In the genomic region with DNA sequence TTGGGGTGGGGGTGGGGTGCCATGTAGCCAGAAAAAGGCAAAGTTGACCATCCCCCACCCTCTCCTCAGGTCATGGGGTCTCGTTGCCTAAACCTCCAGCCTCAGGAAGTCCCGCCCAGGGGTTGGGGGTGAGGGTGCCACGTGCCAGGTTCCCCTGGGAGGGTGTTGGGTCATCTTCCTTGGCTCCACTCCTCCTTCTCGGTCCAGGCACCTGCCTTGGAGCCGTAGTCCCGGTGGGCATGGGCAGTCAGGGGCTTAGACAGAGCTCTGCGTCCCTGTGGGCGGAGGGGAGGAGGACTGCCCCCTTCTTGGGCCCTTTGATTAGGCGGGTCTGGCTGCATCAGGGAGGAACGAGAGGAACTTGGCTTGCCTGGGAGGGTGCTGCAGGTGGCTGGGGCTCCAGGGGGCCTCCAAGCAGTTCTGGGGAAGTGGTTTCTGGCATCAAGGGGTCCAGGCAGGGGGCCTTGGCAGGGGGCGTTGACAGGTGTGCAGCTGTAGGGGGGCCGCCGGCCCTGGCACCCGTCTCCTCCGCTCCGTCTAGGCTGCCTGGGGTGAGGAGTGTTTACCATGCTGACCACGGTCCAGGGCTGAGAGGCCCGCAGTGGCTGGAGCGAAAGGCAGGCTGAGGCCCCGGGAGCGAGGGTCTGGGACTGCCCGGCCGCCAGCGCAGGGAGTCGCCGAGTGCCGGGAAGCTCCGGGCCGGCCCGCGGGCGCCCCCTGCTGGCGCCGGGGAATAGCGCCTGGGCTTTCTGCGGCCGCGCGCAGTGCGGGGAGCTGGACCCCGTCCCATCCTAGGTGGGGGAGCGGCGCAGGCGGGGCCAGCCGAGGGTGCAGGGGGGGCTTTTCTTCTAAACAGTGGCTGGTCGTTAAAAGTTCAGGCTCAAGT, we compare ENCODE assay signal across 8 cellular contexts. TPM values are rescaled to one million over a fixed set of nuclear protein-coding genes. Genes with fewer than 3 reads are reported as not detected.
A peak's percentile ranks its signal among the peaks of the same experiment; 100 is the strongest.
DNase-seq lines count a peak whose midpoint lies in the region; ATAC-seq and TF ChIP-seq lines count a peak whose summit lies in the region.

No MANE protein-coding gene starts in this region.

- TF ChIP-seq RAD21 in Ishikawa (IDR thresholded peaks at IDR 0.05; ENCODE audit: low read depth), result peak; percentile 60; the same call in 1 of the 2 replicates

- H3K9me3 Mint-ChIP-seq in CD4-positive, alpha-beta T cell, result no peaks in the 10 kb centered on the region
- H3K9me3 Mint-ChIP-seq in activated naive CD4-positive, alpha-beta T cell treated with anti-CD3 and anti-CD28 coated beads, Interleukin-2, amount 50 U/mL, for 24 hours, result no peaks in the 10 kb centered on the region

- peak overlapping the region; percentile 75 for H3K27ac Mint-ChIP-seq in CD4-positive, alpha-beta T cell
- peak overlapping the region; percentile 87 for H3K27ac Mint-ChIP-seq in activated naive CD4-positive, alpha-beta T cell treated with anti-CD3 and anti-CD28 coated beads, Interleukin-2, amount 50 U/mL, for 24 hours

- peak; percentile 97 for TF ChIP-seq CTCF in CD4-positive, alpha-beta T cell (IDR thresholded peaks at IDR 0.05)

- H3K36me3 Mint-ChIP-seq in CD4-positive, alpha-beta T cell (ENCODE audit: low read depth), result peaks cover 78% of the 10 kb centered on the region
- H3K36me3 Mint-ChIP-seq in activated naive CD4-positive, alpha-beta T cell treated with anti-CD3 and anti-CD28 coated beads, Interleukin-2, amount 50 U/mL, for 24 hours, result peaks cover 8% of the 10 kb centered on the region

- H3K4me3 ChIP-seq in neuron (ENCODE audit: low read length), result peak overlapping the region; percentile 43

- CTCF ChIA-PET in CD4-positive, alpha-beta T cell (lab: Charles Lee), result interaction anchor here (0.6 to 16.5 kb wide), 17 partner anchors 13 to 324 kb away, joined by 3 to 746 read pairs (median 6); a partner anchor contains a TSS

- peak; percentile 69 for ATAC-seq in CD4-positive, alpha-beta T cell (ENCODE audit: poor library complexity)
- ATAC-seq in GM19372 (IDR thresholded peaks at IDR 0.05; ENCODE audit: low read depth, unreplicated experiment) (peak; percentile 83), HG02840 (IDR thresholded peaks at IDR 0.05; ENCODE audit: low FRiP score, unreplicated experiment) (no peak)

- H3K4me3 Mint-ChIP-seq in CD4-positive, alpha-beta T cell, result peak overlapping the region; percentile 79
- H3K4me3 Mint-ChIP-seq in activated naive CD4-positive, alpha-beta T cell treated with anti-CD3 and anti-CD28 coated beads, Interleukin-2, amount 50 U/mL, for 24 hours, result peak overlapping the region; percentile 85

- peak in 9 of 10 experiments; percentile 33 to 79 (median 64) for DNase-seq in CD4-positive, alpha-beta T cell
- DNase-seq in RPMI8226 (peak; percentile 65), globus pallidus (ENCODE audit: low spot score) (peak; percentile 52)

- no peak overlapping the region for H2AFZ ChIP-seq in neuron (ENCODE audit: low read depth, low read length)

- peak overlapping the region; percentile 44 for H3K27ac ChIP-seq in CD4-positive, alpha-beta T cell (ENCODE audit: low read depth, low read length)

- no peaks in the 10 kb centered on the region for H3K27me3 ChIP-seq in CD4-positive, alpha-beta T cell (ENCODE audit: control insufficient read depth, insufficient read depth, low read length)
- no peaks in the 10 kb centered on the region for H3K27me3 ChIP-seq in neuron (ENCODE audit: insufficient read depth, low read length)

- TF ChIP-seq EP300 in Ishikawa (IDR thresholded peaks at IDR 0.05; ENCODE audit: borderline replicate concordance), result peak; percentile 34; the same call in 1 of the 2 replicates

- intact Hi-C loops in CD4-positive, alpha-beta T cell (cut with DNase I, micrococcal nuclease), result loop anchor here (1.0 to 2.0 kb wide), 6 partner anchors 12 to 115 kb away; no protein-coding TSS in a partner anchor

- H3K4me1 ChIP-seq in neuron (ENCODE audit: insufficient read depth, low read length), result peaks cover 19% of the 10 kb centered on the region

- POLR2A ChIA-PET in CD4-positive, alpha-beta T cell (lab: Charles Lee), result interaction anchor here (0.7 to 34.6 kb wide), 6 partner anchors 15 to 140 kb away, joined by 3 to 1869 read pairs (median 6); a partner anchor contains a TSS

- H3K4me1 Mint-ChIP-seq in CD4-positive, alpha-beta T cell (ENCODE audit: low read depth), result peaks cover 58% of the 10 kb centered on the region
- peaks cover 57% of the 10 kb centered on the region for H3K4me1 Mint-ChIP-seq in activated naive CD4-positive, alpha-beta T cell treated with anti-CD3 and anti-CD28 coated beads, Interleukin-2, amount 50 U/mL, for 24 hours

- no peaks in the 10 kb centered on the region for H3K9me3 ChIP-seq in CD4-positive, alpha-beta T cell (ENCODE audit: control insufficient read depth, low read length)
- H3K9me3 ChIP-seq in neuron (ENCODE audit: low read length), result no peaks in the 10 kb centered on the region

- H3K36me3 ChIP-seq in neuron (ENCODE audit: insufficient read depth, low read length), result peaks cover 56% of the 10 kb centered on the region

- no peaks in the 10 kb centered on the region for H3K27me3 Mint-ChIP-seq in CD4-positive, alpha-beta T cell
- H3K27me3 Mint-ChIP-seq in activated naive CD4-positive, alpha-beta T cell treated with anti-CD3 and anti-CD28 coated beads, Interleukin-2, amount 50 U/mL, for 24 hours, result no peaks in the 10 kb centered on the region

TF ChIP-seq in Ishikawa, 13 proteins besides CTCF, POLR2A, EP300 and RAD21:
- TF ChIP-seq, protein P1, sequence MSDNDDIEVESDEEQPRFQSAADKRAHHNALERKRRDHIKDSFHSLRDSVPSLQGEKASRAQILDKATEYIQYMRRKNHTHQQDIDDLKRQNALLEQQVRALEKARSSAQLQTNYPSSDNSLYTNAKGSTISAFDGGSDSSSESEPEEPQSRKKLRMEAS (IDR thresholded peaks at IDR 0.05), result no peak
- TF ChIP-seq TEAD4 (IDR thresholded peaks at IDR 0.05) (no peak), CREB1 (IDR thresholded peaks at IDR 0.05; ENCODE audit: low read depth) (no peak), TAF1 (IDR thresholded peaks at IDR 0.05; ENCODE audit: low read depth) (no peak), YY1 (IDR thresholded peaks at IDR 0.05; ENCODE audit: low read depth) (no peak), TCF12 (IDR thresholded peaks at IDR 0.05; ENCODE audit: low read depth) (peak; percentile 15; the same call in 1 of the 2 replicates), FOXM1 (IDR thresholded peaks at IDR 0.05; ENCODE audit: borderline replicate concordance, low read depth) (no peak), CEBPB (IDR thresholded peaks at IDR 0.05) (no peak), ZBTB7A (IDR thresholded peaks at IDR 0.05; ENCODE audit: low read depth) (peak; percentile 70; the same call in 1 of the 2 replicates), NFIC (IDR thresholded peaks at IDR 0.05) (no peak), EGR1 (IDR thresholded peaks at IDR 0.05) (no peak)
- TF ChIP-seq, protein P2, sequence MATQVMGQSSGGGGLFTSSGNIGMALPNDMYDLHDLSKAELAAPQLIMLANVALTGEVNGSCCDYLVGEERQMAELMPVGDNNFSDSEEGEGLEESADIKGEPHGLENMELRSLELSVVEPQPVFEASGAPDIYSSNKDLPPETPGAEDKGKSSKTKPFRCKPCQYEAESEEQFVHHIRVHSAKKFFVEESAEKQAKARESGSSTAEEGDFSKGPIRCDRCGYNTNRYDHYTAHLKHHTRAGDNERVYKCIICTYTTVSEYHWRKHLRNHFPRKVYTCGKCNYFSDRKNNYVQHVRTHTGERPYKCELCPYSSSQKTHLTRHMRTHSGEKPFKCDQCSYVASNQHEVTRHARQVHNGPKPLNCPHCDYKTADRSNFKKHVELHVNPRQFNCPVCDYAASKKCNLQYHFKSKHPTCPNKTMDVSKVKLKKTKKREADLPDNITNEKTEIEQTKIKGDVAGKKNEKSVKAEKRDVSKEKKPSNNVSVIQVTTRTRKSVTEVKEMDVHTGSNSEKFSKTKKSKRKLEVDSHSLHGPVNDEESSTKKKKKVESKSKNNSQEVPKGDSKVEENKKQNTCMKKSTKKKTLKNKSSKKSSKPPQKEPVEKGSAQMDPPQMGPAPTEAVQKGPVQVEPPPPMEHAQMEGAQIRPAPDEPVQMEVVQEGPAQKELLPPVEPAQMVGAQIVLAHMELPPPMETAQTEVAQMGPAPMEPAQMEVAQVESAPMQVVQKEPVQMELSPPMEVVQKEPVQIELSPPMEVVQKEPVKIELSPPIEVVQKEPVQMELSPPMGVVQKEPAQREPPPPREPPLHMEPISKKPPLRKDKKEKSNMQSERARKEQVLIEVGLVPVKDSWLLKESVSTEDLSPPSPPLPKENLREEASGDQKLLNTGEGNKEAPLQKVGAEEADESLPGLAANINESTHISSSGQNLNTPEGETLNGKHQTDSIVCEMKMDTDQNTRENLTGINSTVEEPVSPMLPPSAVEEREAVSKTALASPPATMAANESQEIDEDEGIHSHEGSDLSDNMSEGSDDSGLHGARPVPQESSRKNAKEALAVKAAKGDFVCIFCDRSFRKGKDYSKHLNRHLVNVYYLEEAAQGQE (IDR thresholded peaks at IDR 0.05; ENCODE audit: low read depth), result no peak
- TF ChIP-seq, protein P3, sequence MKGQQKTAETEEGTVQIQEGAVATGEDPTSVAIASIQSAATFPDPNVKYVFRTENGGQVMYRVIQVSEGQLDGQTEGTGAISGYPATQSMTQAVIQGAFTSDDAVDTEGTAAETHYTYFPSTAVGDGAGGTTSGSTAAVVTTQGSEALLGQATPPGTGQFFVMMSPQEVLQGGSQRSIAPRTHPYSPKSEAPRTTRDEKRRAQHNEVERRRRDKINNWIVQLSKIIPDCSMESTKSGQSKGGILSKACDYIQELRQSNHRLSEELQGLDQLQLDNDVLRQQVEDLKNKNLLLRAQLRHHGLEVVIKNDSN (IDR thresholded peaks at IDR 0.05), result no peak

RNA-seq across cellular contexts. Expression of a gene that starts 7.9 kb away (rescaled TPM):
- total RNA-seq in CD4-positive, alpha-beta T cell, result 100 to 1,000 TPM; 146 to 151 TPM

RNA-seq across cellular contexts. Expression of a gene that starts 18.2 kb away (rescaled TPM):
- total RNA-seq in CD4-positive, alpha-beta T cell, result 100 to 1,000 TPM; 155 to 164 TPM

RNA-seq across cellular contexts. Expression of a gene that starts 47.0 kb away (rescaled TPM):
- not detected for total RNA-seq in CD4-positive, alpha-beta T cell
